ENCODE assay signal across 14 cellular contexts in genomic region chr11:72744474-72744873, GRCh38. TPM values are rescaled to one million over a fixed set of nuclear protein-coding genes. Genes with fewer than 3 reads are reported as not detected.
A peak's percentile ranks its signal among the peaks of the same experiment; 100 is the strongest.
DNase-seq lines count a peak whose midpoint lies in the region; ATAC-seq and TF ChIP-seq lines count a peak whose summit lies in the region.
"Had no signal": no experiment of that assay in that cellular context is flagged by ENCODE, and none has a peak within 500 bp of the region (broad histone marks: within the 10 kb centered on the region; RNA-seq: fewer than 3 reads in every experiment).

No MANE protein-coding gene starts in this region.

- no peaks in the 10 kb centered on the region for H3K9me3 Mint-ChIP-seq in activated T-cell treated with anti-CD3 and anti-CD28 coated beads, Interleukin-2, amount 50 U/mL, for 24 hours
- no peaks in the 10 kb centered on the region for H3K9me3 Mint-ChIP-seq in dendritic cell treated with granulocyte-macrophage colony-stimulating factor and Interleukin-4, amounts not matched to agents 40 ng/mL and 50 ng/mL, for 4 days
- H3K9me3 Mint-ChIP-seq in stimulated activated effector memory CD8-positive, alpha-beta T cell treated with anti-CD3 and anti-CD28 coated beads, Interleukin-12 subunit alpha, Interleukin-12 subunit beta, amount 100 ng/mL, for 72 hours: no peaks in the 10 kb centered on the region
- H3K9me3 Mint-ChIP-seq in osteocyte (ENCODE audit: unreplicated experiment): no peaks in the 10 kb centered on the region
- H3K9me3 Mint-ChIP-seq: activated CD4-positive, alpha-beta T cell treated with anti-CD3 and anti-CD28 coated beads, Interleukin-2, amount 10 ng/mL, durations not matched to agents 7 days and 5 days had no signal

- H3K27me3 Mint-ChIP-seq in activated T-cell treated with anti-CD3 and anti-CD28 coated beads, Interleukin-2, amount 50 U/mL, for 24 hours: no peaks in the 10 kb centered on the region
- no peaks in the 10 kb centered on the region for H3K27me3 Mint-ChIP-seq in dendritic cell treated with granulocyte-macrophage colony-stimulating factor and Interleukin-4, amounts not matched to agents 40 ng/mL and 50 ng/mL, for 4 days
- H3K27me3 Mint-ChIP-seq in osteocyte (ENCODE audit: unreplicated experiment): no peaks in the 10 kb centered on the region
- H3K27me3 Mint-ChIP-seq: activated CD4-positive, alpha-beta T cell treated with anti-CD3 and anti-CD28 coated beads, Interleukin-2, amount 10 ng/mL, durations not matched to agents 7 days and 5 days had no signal

- H3K36me3 Mint-ChIP-seq in activated T-cell treated with anti-CD3 and anti-CD28 coated beads, Interleukin-2, amount 50 U/mL, for 24 hours (ENCODE audit: low read depth): peaks cover 6% of the 10 kb centered on the region
- H3K36me3 Mint-ChIP-seq in dendritic cell treated with granulocyte-macrophage colony-stimulating factor and Interleukin-4, amounts not matched to agents 40 ng/mL and 50 ng/mL, for 4 days (ENCODE audit: low read depth): peaks cover 20% of the 10 kb centered on the region
- no peaks in the 10 kb centered on the region for H3K36me3 Mint-ChIP-seq in stimulated activated effector memory CD8-positive, alpha-beta T cell treated with anti-CD3 and anti-CD28 coated beads, Interleukin-12 subunit alpha, Interleukin-12 subunit beta, amount 100 ng/mL, for 72 hours
- no peaks in the 10 kb centered on the region for H3K36me3 Mint-ChIP-seq in osteocyte (ENCODE audit: unreplicated experiment)

- H3K79me2 ChIP-seq in OCI-LY1 (ENCODE audit: insufficient read depth, low read length): no peaks in the 10 kb centered on the region

- H3K4me1 ChIP-seq in OCI-LY1 (ENCODE audit: insufficient read depth, low read length, severe bottlenecking): peaks cover 46% of the 10 kb centered on the region

- DNase-seq in activated T-cell treated with anti-CD3 and anti-CD28 coated beads, Interleukin-2, amount 50 U/mL, for 24 hours: no peak
- no peak for DNase-seq in activated T-cell treated with anti-CD3 and anti-CD28 coated beads, Interleukin-2, amount 50 U/mL, for 1 hour
- DNase-seq in stimulated activated effector memory CD8-positive, alpha-beta T cell treated with anti-CD3 and anti-CD28 coated beads, Interleukin-12 subunit alpha, Interleukin-12 subunit beta, amount 100 ng/mL, for 72 hours (ENCODE audit: low spot score in 2 of 2): no peak
- no peak for DNase-seq in GF-D8 (lab: John Stamatoyannopoulos, UW)
- DNase-seq in anterior cingulate cortex (lab: John Stamatoyannopoulos, UW): no peak
- no peak for DNase-seq in osteocyte (ENCODE audit: extremely low spot score, unreplicated experiment)
- DNase-seq: activated CD4-positive, alpha-beta T cell treated with anti-CD3 and anti-CD28 coated beads, Interleukin-2, amount 10 ng/mL, durations not matched to agents 7 days and 5 days; activated gamma-delta T cell; NCI-H1105; NCI-H446 treated with DMSO at 0.1 percent for 48 hours; PC-9; T-helper 1 cell had no signal

- H3K9me2 ChIP-seq in OCI-LY1 (ENCODE audit: low read depth, low read length): no peaks in the 10 kb centered on the region

- no peaks in the 10 kb centered on the region for H3K27me3 ChIP-seq in OCI-LY1 (ENCODE audit: insufficient read depth, low read length)

- H3K4me2 ChIP-seq in OCI-LY1 (ENCODE audit: low read length): peak overlapping the region; percentile 18; the same call in 1 of the 2 replicates
- H3K4me2 ChIP-seq: PC-9 had no signal

- H3K9ac ChIP-seq in OCI-LY1 (ENCODE audit: low read length): no peak overlapping the region

- intact Hi-C loops in dendritic cell treated with granulocyte-macrophage colony-stimulating factor and Interleukin-4, amounts not matched to agents 40 ng/mL and 50 ng/mL, for 4 days (cut with micrococcal nuclease): no loop called here

- H3K4me3 ChIP-seq in OCI-LY1 (ENCODE audit: low read depth, low read length, poor library complexity, severe bottlenecking): no peak overlapping the region
- H3K4me3 ChIP-seq: PC-9 had no signal

- no peak overlapping the region for H3K4me3 Mint-ChIP-seq in activated T-cell treated with anti-CD3 and anti-CD28 coated beads, Interleukin-2, amount 50 U/mL, for 24 hours
- no peak overlapping the region for H3K4me3 Mint-ChIP-seq in dendritic cell treated with granulocyte-macrophage colony-stimulating factor and Interleukin-4, amounts not matched to agents 40 ng/mL and 50 ng/mL, for 4 days
- H3K4me3 Mint-ChIP-seq in stimulated activated effector memory CD8-positive, alpha-beta T cell treated with anti-CD3 and anti-CD28 coated beads, Interleukin-12 subunit alpha, Interleukin-12 subunit beta, amount 100 ng/mL, for 72 hours: peak overlapping the region; percentile 43
- no peak overlapping the region for H3K4me3 Mint-ChIP-seq in osteocyte (ENCODE audit: unreplicated experiment)
- H3K4me3 Mint-ChIP-seq: activated CD4-positive, alpha-beta T cell treated with anti-CD3 and anti-CD28 coated beads, Interleukin-2, amount 10 ng/mL, durations not matched to agents 7 days and 5 days had no signal

- ATAC-seq in stimulated activated effector memory CD8-positive, alpha-beta T cell treated with anti-CD3 and anti-CD28 coated beads, Interleukin-12 subunit alpha, Interleukin-12 subunit beta, amount 100 ng/mL, for 72 hours: no peak

- no peak overlapping the region for H2AFZ ChIP-seq in OCI-LY1 (ENCODE audit: low read length)
- H2AFZ ChIP-seq: PC-9 had no signal

- H3K27ac ChIP-seq in OCI-LY1 (ENCODE audit: low read depth, low read length, poor library complexity, severe bottlenecking): peak overlapping the region; percentile 89
- H3K27ac ChIP-seq: PC-9 had no signal

- no peaks in the 10 kb centered on the region for H3K9me3 ChIP-seq in OCI-LY1 (ENCODE audit: low read length)

- no peak for TF ChIP-seq CTCF in OCI-LY1 (IDR thresholded peaks at IDR 0.05; ENCODE audit: low read length)
- no peak for TF ChIP-seq CTCF in osteocyte (IDR thresholded peaks at IDR 0.05)

- H3K27ac Mint-ChIP-seq in activated T-cell treated with anti-CD3 and anti-CD28 coated beads, Interleukin-2, amount 50 U/mL, for 24 hours: peak overlapping the region; percentile 72
- H3K27ac Mint-ChIP-seq in dendritic cell treated with granulocyte-macrophage colony-stimulating factor and Interleukin-4, amounts not matched to agents 40 ng/mL and 50 ng/mL, for 4 days: peak overlapping the region; percentile 90
- peak overlapping the region; percentile 97 for H3K27ac Mint-ChIP-seq in stimulated activated effector memory CD8-positive, alpha-beta T cell treated with anti-CD3 and anti-CD28 coated beads, Interleukin-12 subunit alpha, Interleukin-12 subunit beta, amount 100 ng/mL, for 72 hours
- H3K27ac Mint-ChIP-seq in osteocyte (ENCODE audit: unreplicated experiment): no peak overlapping the region
- H3K27ac Mint-ChIP-seq: activated CD4-positive, alpha-beta T cell treated with anti-CD3 and anti-CD28 coated beads, Interleukin-2, amount 10 ng/mL, durations not matched to agents 7 days and 5 days had no signal

- H3F3A ChIP-seq in OCI-LY1 (ENCODE audit: insufficient read depth, low read length): no peaks in the 10 kb centered on the region

- no peaks in the 10 kb centered on the region for H4K20me1 ChIP-seq in OCI-LY1 (ENCODE audit: insufficient read depth, low read length)

- H3K4me1 Mint-ChIP-seq in activated T-cell treated with anti-CD3 and anti-CD28 coated beads, Interleukin-2, amount 50 U/mL, for 24 hours (ENCODE audit: low read depth): peaks cover 68% of the 10 kb centered on the region
- peaks cover 85% of the 10 kb centered on the region for H3K4me1 Mint-ChIP-seq in dendritic cell treated with granulocyte-macrophage colony-stimulating factor and Interleukin-4, amounts not matched to agents 40 ng/mL and 50 ng/mL, for 4 days (ENCODE audit: low read depth)
- peaks cover 82% of the 10 kb centered on the region for H3K4me1 Mint-ChIP-seq in stimulated activated effector memory CD8-positive, alpha-beta T cell treated with anti-CD3 and anti-CD28 coated beads, Interleukin-12 subunit alpha, Interleukin-12 subunit beta, amount 100 ng/mL, for 72 hours
- H3K4me1 Mint-ChIP-seq in osteocyte (ENCODE audit: unreplicated experiment): peaks cover 31% of the 10 kb centered on the region

- peaks cover 4% of the 10 kb centered on the region; the same call in 1 of the 2 replicates for H3K36me3 ChIP-seq in OCI-LY1 (ENCODE audit: insufficient read depth, low read length)

RNA-seq across cellular contexts. Expression of gene ARAP1, which starts 7.7 kb away (rescaled TPM):
- total RNA-seq in osteocyte: 61.9 and 64.2 TPM in 2 replicates

RNA-seq across cellular contexts. Expression of gene STARD10, which starts 49.4 kb away (rescaled TPM):
- 27.7 and 35.3 TPM in 2 replicates for total RNA-seq in osteocyte
